ENCODE assay signal across 8 cellular contexts in genomic region chr5:119079436-119079921, GRCh38. TPM values are rescaled to one million over a fixed set of nuclear protein-coding genes. Genes with fewer than 3 reads are reported as not detected.
DNase-seq lines count a peak whose midpoint lies in the region; ATAC-seq lines count a peak whose summit lies in the region.
"Not testable (repeated sequence)": the region's sequence is repeated elsewhere in the genome, so short reads cannot be mapped to it uniquely, and the experiment has no call there.

No MANE protein-coding gene starts in this region.

- peak overlapping the region; percentile 13 for H3K4me3 ChIP-seq in HUES6 (ENCODE audit: low read depth, low read length)
- H3K4me3 ChIP-seq in iPS-18a (ENCODE audit: low read length), result peak overlapping the region; percentile 40

- H3K9ac ChIP-seq in HUES6 (ENCODE audit: low read length) (peak overlapping the region; percentile 84), iPS-18a (ENCODE audit: low read length) (peak overlapping the region; percentile 78)

- H3K9me3 ChIP-seq in HUES6 (ENCODE audit: control insufficient read depth, insufficient read depth, low read depth, low read length); iPS-18a (ENCODE audit: control insufficient read depth, low read depth, low read length): not testable (repeated sequence)

- peaks cover 27% of the 10 kb centered on the region for H3K4me1 Mint-ChIP-seq in activated naive CD8-positive, alpha-beta T cell treated with anti-CD3 and anti-CD28 coated beads, Interleukin-2, amount 10 ng/mL, durations not matched to agents 7 days and 5 days

- ATAC-seq in GM19467 (IDR thresholded peaks at IDR 0.05; ENCODE audit: unreplicated experiment), result peak; percentile 30
- ATAC-seq in HG02884 (IDR thresholded peaks at IDR 0.05; ENCODE audit: unreplicated experiment), result peak; percentile 45
- ATAC-seq in activated naive CD8-positive, alpha-beta T cell treated with anti-CD3 and anti-CD28 coated beads, Interleukin-2, amount 10 ng/mL, durations not matched to agents 7 days and 5 days (ENCODE audit: low read depth), result peak; percentile 74

- H3K27ac ChIP-seq in HUES6 (ENCODE audit: low read depth, low read length), result peak overlapping the region; percentile 99
- peak overlapping the region; percentile 94 for H3K27ac ChIP-seq in iPS-18a (ENCODE audit: low read length)

- H3K27me3 ChIP-seq in HUES6 (ENCODE audit: control insufficient read depth, insufficient read depth, low read length); iPS-18a (ENCODE audit: control insufficient read depth, insufficient read depth, low read length): not testable (repeated sequence)

- not testable (repeated sequence) for H3K27ac Mint-ChIP-seq in activated naive CD8-positive, alpha-beta T cell treated with anti-CD3 and anti-CD28 coated beads, Interleukin-2, amount 10 ng/mL, durations not matched to agents 7 days and 5 days

- H3K36me3 Mint-ChIP-seq in activated naive CD8-positive, alpha-beta T cell treated with anti-CD3 and anti-CD28 coated beads, Interleukin-2, amount 10 ng/mL, durations not matched to agents 7 days and 5 days, result peaks cover 10% of the 10 kb centered on the region

- not testable (repeated sequence) for H3K36me3 ChIP-seq in HUES6 (ENCODE audit: control insufficient read depth, insufficient read depth, low read length)
- peaks cover 11% of the 10 kb centered on the region for H3K36me3 ChIP-seq in iPS-18a (ENCODE audit: control insufficient read depth, low read depth, low read length)

- not testable (repeated sequence) for H3K27me3 Mint-ChIP-seq in activated naive CD8-positive, alpha-beta T cell treated with anti-CD3 and anti-CD28 coated beads, Interleukin-2, amount 10 ng/mL, durations not matched to agents 7 days and 5 days

- H3K4me1 ChIP-seq in HUES6 (ENCODE audit: control insufficient read depth, insufficient read depth, low read length) (peaks cover 51% of the 10 kb centered on the region), iPS-18a (ENCODE audit: control insufficient read depth, low read depth, low read length) (peaks cover 40% of the 10 kb centered on the region)

- H3K9me3 Mint-ChIP-seq in activated naive CD8-positive, alpha-beta T cell treated with anti-CD3 and anti-CD28 coated beads, Interleukin-2, amount 10 ng/mL, durations not matched to agents 7 days and 5 days, result not testable (repeated sequence)

- peak; percentile 10 for DNase-seq in ELF-1 (ENCODE audit: low read depth, low spot score)
- peak; percentile 16 to 21 for DNase-seq in activated CD4-positive, alpha-beta T cell treated with anti-CD3 and anti-CD28 coated beads for 24 hours (ENCODE audit: low read depth in 2 of 2)
- not testable (repeated sequence) for DNase-seq in activated naive CD8-positive, alpha-beta T cell treated with anti-CD3 and anti-CD28 coated beads, Interleukin-2, amount 10 ng/mL, durations not matched to agents 7 days and 5 days
- DNase-seq in stimulated activated CD4-positive, alpha-beta T cell treated with anti-CD3 and anti-CD28 coated beads, Interleukin-4, amount 100 ng/mL, for 24 hours, result peak; percentile 64

- POLR2A ChIA-PET in activated naive CD8-positive, alpha-beta T cell treated with anti-CD3 and anti-CD28 coated beads, Interleukin-2, amount 10 ng/mL, durations not matched to agents 7 days and 5 days (lab: Charles Lee), result not testable (repeated sequence)

- not testable (repeated sequence) for H3K4me3 Mint-ChIP-seq in activated naive CD8-positive, alpha-beta T cell treated with anti-CD3 and anti-CD28 coated beads, Interleukin-2, amount 10 ng/mL, durations not matched to agents 7 days and 5 days

RNA-seq across cellular contexts. Expression of gene DMXL1, which starts 8.6 kb away (rescaled TPM):
- total RNA-seq in activated naive CD8-positive, alpha-beta T cell treated with anti-CD3 and anti-CD28 coated beads, Interleukin-2, amount 10 ng/mL, durations not matched to agents 7 days and 5 days, result 10 to 100 TPM; 35.5 to 40.7 TPM
